Comparison of ENCODE assay signal across 15 cellular contexts in genomic region chr9:95495988-95496387, GRCh38. TPM values are rescaled to one million over a fixed set of nuclear protein-coding genes. Genes with fewer than 3 reads are reported as not detected.
DNase-seq lines count a peak whose midpoint lies in the region; ATAC-seq and TF ChIP-seq lines count a peak whose summit lies in the region.
"Had no signal": no experiment of that assay in that cellular context is flagged by ENCODE, and none has a peak within 500 bp of the region (broad histone marks: within the 10 kb centered on the region; RNA-seq: fewer than 3 reads in every experiment).

No MANE protein-coding gene starts in this region.

- no peak overlapping the region for H3K27ac ChIP-seq in CD4-positive, alpha-beta T cell (ENCODE audit: low read depth, low read length)

- no peak for TF ChIP-seq CTCF in CD4-positive, alpha-beta T cell (IDR thresholded peaks at IDR 0.05)
- TF ChIP-seq CTCF in nephron (IDR thresholded peaks at IDR 0.05; ENCODE audit: unreplicated experiment in 3 of 3): no peak

- TF ChIP-seq RAD21 in Ishikawa (IDR thresholded peaks at IDR 0.05; ENCODE audit: low read depth): no peak

- peaks cover 13% of the 10 kb centered on the region for H3K27me3 Mint-ChIP-seq in CD4-positive, alpha-beta T cell
- H3K27me3 Mint-ChIP-seq in central memory CD8-positive, alpha-beta T cell: no peaks in the 10 kb centered on the region
- no peaks in the 10 kb centered on the region for H3K27me3 Mint-ChIP-seq in nephron (ENCODE audit: low read depth)
- H3K27me3 Mint-ChIP-seq: activated naive CD4-positive, alpha-beta T cell treated with anti-CD3 and anti-CD28 coated beads, Interleukin-2, amount 50 U/mL, for 24 hours; progenitor cell of endocrine pancreas had no signal

- no peaks in the 10 kb centered on the region for H3K9me3 Mint-ChIP-seq in CD4-positive, alpha-beta T cell
- no peaks in the 10 kb centered on the region for H3K9me3 Mint-ChIP-seq in central memory CD8-positive, alpha-beta T cell
- H3K9me3 Mint-ChIP-seq in nephron: no peaks in the 10 kb centered on the region
- H3K9me3 Mint-ChIP-seq: activated B cell treated with CpG ODN at 0.5 μM for 24 hours; activated naive CD4-positive, alpha-beta T cell treated with anti-CD3 and anti-CD28 coated beads, Interleukin-2, amount 50 U/mL, for 24 hours had no signal

- intact Hi-C loops in CD4-positive, alpha-beta T cell (cut with DNase I, micrococcal nuclease): loop anchor here (1.0 to 10.0 kb wide), 5 partner anchors 10 to 719 kb away; no protein-coding TSS in a partner anchor

- POLR2A ChIA-PET in CD4-positive, alpha-beta T cell (lab: Charles Lee): interaction anchor here (0.8 to 4.8 kb wide), 5 partner anchors 11 to 380 kb away, joined by 4 to 99 read pairs (median 29); partner anchors contain the start of gene ERCC6L2

- H3K4me1 Mint-ChIP-seq in CD4-positive, alpha-beta T cell (ENCODE audit: low read depth): peaks cover 73% of the 10 kb centered on the region
- peaks cover 46% of the 10 kb centered on the region for H3K4me1 Mint-ChIP-seq in central memory CD8-positive, alpha-beta T cell
- peaks cover 63% of the 10 kb centered on the region for H3K4me1 Mint-ChIP-seq in nephron

- H3K4me3 Mint-ChIP-seq in CD4-positive, alpha-beta T cell: no peak overlapping the region
- peak overlapping the region; percentile 16 for H3K4me3 Mint-ChIP-seq in central memory CD8-positive, alpha-beta T cell
- peak overlapping the region in 2 of 3 experiments; percentile 32 to 48 for H3K4me3 Mint-ChIP-seq in nephron
- H3K4me3 Mint-ChIP-seq: activated B cell treated with CpG ODN at 0.5 μM for 24 hours; activated naive CD4-positive, alpha-beta T cell treated with anti-CD3 and anti-CD28 coated beads, Interleukin-2, amount 50 U/mL, for 24 hours had no signal

- no peak for ATAC-seq in CD4-positive, alpha-beta T cell (ENCODE audit: poor library complexity)
- ATAC-seq in central memory CD8-positive, alpha-beta T cell (replicated peaks; ENCODE audit: extremely low read depth, poor library complexity, severe bottlenecking): no peak
- ATAC-seq in HG03521 (IDR thresholded peaks at IDR 0.05; ENCODE audit: unreplicated experiment): no peak

- H3K36me3 Mint-ChIP-seq in CD4-positive, alpha-beta T cell (ENCODE audit: low read depth): no peaks in the 10 kb centered on the region
- peaks cover 8% of the 10 kb centered on the region for H3K36me3 Mint-ChIP-seq in central memory CD8-positive, alpha-beta T cell (ENCODE audit: insufficient read depth)
- H3K36me3 Mint-ChIP-seq in nephron (ENCODE audit: low read depth): peaks cover 21% of the 10 kb centered on the region

- CTCF ChIA-PET in CD4-positive, alpha-beta T cell (lab: Charles Lee): no interaction called here

- peak overlapping the region; percentile 98 for H3K27ac Mint-ChIP-seq in CD4-positive, alpha-beta T cell
- H3K27ac Mint-ChIP-seq in central memory CD8-positive, alpha-beta T cell (ENCODE audit: low read depth): no peak overlapping the region
- peak overlapping the region; percentile 17 to 67 (median 59) for H3K27ac Mint-ChIP-seq in nephron
- H3K27ac Mint-ChIP-seq: activated B cell treated with CpG ODN at 0.5 μM for 24 hours; activated naive CD4-positive, alpha-beta T cell treated with anti-CD3 and anti-CD28 coated beads, Interleukin-2, amount 50 U/mL, for 24 hours; progenitor cell of endocrine pancreas had no signal

- no peaks in the 10 kb centered on the region for H3K9me3 ChIP-seq in CD4-positive, alpha-beta T cell (ENCODE audit: control insufficient read depth, low read length)

- no peak for TF ChIP-seq EP300 in Ishikawa (IDR thresholded peaks at IDR 0.05; ENCODE audit: borderline replicate concordance)

- no peaks in the 10 kb centered on the region for H3K27me3 ChIP-seq in CD4-positive, alpha-beta T cell (ENCODE audit: control insufficient read depth, insufficient read depth, low read length)

- DNase-seq in CD4-positive, alpha-beta T cell: no peak
- no peak for DNase-seq in central memory CD8-positive, alpha-beta T cell (ENCODE audit: low spot score in 2 of 2)
- DNase-seq in SHP77 treated with DMSO at 0.1 percent for 48 hours (lab: John Stamatoyannopoulos, UW) (no peak), NCI-H446 treated with DMSO at 0.1 percent for 48 hours (lab: John Stamatoyannopoulos, UW) (no peak), cerebellum (ENCODE audit: low spot score) (no peak)
- DNase-seq: activated B cell treated with CpG ODN at 0.5 μM for 24 hours; activated CD8-positive, alpha-beta memory T cell treated with anti-CD3 and anti-CD28 coated beads, Interleukin-2, amount 50 U/mL, for 4 hours; kidney; midbrain; SW 1271 had no signal

TF ChIP-seq in Ishikawa, 13 proteins besides CTCF, POLR2A, EP300 and RAD21:
- TF ChIP-seq USF1 (IDR thresholded peaks at IDR 0.05) (no peak), REST (IDR thresholded peaks at IDR 0.05; ENCODE audit: low read depth) (peak; percentile 68)
TF ChIP-seq in Ishikawa: peak in this region for 1.

RNA-seq across cellular contexts. Expression of gene PTCH1, which starts 20.8 kb away (rescaled TPM):
- total RNA-seq in CD4-positive, alpha-beta T cell: 10 to 100 TPM; 15.8 to 17.0 TPM
- 60.2 TPM for total RNA-seq in cerebellum
